ENCODE assay signal across 1 cellular context in the genomic region with DNA sequence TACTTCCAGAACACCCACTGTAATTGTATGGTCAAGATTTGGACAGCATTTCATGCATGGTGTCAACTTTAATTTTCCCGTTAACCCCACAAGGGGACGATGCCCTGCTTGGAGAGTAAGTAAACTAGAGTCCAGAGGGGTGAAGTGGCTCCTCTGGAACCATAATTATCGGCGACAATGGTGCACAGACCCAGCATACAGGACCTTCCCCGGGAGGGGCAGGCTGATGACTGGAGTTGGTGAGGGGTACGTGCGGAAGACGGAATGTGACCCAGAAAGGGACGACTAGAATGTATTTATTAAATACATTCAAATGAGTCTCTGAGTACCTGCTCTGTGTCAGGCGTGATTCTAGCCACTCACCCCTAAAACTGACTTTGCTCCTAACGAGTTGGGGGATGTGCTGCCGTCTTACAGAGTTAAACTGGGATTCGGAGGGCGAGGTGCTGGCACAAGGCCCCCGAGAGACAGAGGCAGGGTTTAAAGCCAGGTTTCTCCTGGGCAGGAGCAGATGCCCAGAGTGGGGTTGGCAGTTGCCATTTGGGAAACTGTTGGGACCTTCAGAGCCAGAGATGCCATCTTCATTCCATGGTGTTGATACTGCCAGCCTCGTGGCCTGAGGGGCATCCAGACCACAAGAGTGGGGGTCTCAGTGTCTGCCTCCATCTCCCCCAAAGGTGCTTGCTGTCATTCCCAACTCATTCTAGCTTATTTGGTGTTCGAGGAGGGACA.
TF ChIP-seq lines count a peak whose summit lies in the region.

No MANE protein-coding gene starts in this region.

TF ChIP-seq in HepG2, 621 proteins besides CTCF, POLR2A, EP300 and RAD21:
- TF ChIP-seq ZC3H4 (CRISPR knock-in tag; IDR thresholded peaks at IDR 0.05; ENCODE audit: borderline replicate concordance) (no peak), TARDBP (CRISPR knock-in tag; IDR thresholded peaks at IDR 0.05) (no peak), TCF12 (IDR thresholded peaks at IDR 0.05) (no peak), TCF12 (CRISPR knock-in tag; IDR thresholded peaks at IDR 0.05) (no peak), ATAD3A (CRISPR knock-in tag; IDR thresholded peaks at IDR 0.05) (no peak), REXO4 (CRISPR knock-in tag; IDR thresholded peaks at IDR 0.05; ENCODE audit: borderline replicate concordance) (no peak), FOXA1 (IDR thresholded peaks at IDR 0.05) (no peak), FOXA1 (CRISPR knock-in tag; IDR thresholded peaks at IDR 0.05) (no peak), ZNF614 (CRISPR knock-in tag; IDR thresholded peaks at IDR 0.05; ENCODE audit: borderline replicate concordance) (no peak), NFE2L2 (IDR thresholded peaks at IDR 0.05; ENCODE audit: low read length) (no peak)
- TF ChIP-seq, protein P1, sequence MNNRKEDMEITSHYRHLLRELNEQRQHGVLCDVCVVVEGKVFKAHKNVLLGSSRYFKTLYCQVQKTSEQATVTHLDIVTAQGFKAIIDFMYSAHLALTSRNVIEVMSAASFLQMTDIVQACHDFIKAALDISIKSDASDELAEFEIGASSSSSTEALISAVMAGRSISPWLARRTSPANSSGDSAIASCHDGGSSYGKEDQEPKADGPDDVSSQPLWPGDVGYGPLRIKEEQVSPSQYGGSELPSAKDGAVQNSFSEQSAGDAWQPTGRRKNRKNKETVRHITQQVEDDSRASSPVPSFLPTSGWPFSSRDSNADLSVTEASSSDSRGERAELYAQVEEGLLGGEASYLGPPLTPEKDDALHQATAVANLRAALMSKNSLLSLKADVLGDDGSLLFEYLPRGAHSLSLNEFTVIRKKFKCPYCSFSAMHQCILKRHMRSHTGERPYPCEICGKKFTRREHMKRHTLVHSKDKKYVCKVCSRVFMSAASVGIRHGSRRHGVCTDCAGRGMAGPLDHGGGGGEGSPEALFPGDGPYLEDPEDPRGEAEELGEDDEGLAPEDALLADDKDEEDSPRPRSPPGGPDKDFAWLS (CRISPR knock-in tag; IDR thresholded peaks at IDR 0.05; ENCODE audit: borderline replicate concordance): no peak
- TF ChIP-seq, protein P2, sequence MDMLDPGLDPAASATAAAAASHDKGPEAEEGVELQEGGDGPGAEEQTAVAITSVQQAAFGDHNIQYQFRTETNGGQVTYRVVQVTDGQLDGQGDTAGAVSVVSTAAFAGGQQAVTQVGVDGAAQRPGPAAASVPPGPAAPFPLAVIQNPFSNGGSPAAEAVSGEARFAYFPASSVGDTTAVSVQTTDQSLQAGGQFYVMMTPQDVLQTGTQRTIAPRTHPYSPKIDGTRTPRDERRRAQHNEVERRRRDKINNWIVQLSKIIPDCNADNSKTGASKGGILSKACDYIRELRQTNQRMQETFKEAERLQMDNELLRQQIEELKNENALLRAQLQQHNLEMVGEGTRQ (IDR thresholded peaks at IDR 0.05; ENCODE audit: low read depth, low read length): no peak
- TF ChIP-seq, protein P2 (CRISPR knock-in tag; IDR thresholded peaks at IDR 0.05; ENCODE audit: borderline replicate concordance): no peak
- TF ChIP-seq, protein P3, sequence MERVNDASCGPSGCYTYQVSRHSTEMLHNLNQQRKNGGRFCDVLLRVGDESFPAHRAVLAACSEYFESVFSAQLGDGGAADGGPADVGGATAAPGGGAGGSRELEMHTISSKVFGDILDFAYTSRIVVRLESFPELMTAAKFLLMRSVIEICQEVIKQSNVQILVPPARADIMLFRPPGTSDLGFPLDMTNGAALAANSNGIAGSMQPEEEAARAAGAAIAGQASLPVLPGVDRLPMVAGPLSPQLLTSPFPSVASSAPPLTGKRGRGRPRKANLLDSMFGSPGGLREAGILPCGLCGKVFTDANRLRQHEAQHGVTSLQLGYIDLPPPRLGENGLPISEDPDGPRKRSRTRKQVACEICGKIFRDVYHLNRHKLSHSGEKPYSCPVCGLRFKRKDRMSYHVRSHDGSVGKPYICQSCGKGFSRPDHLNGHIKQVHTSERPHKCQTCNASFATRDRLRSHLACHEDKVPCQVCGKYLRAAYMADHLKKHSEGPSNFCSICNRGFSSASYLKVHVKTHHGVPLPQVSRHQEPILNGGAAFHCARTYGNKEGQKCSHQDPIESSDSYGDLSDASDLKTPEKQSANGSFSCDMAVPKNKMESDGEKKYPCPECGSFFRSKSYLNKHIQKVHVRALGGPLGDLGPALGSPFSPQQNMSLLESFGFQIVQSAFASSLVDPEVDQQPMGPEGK (CRISPR knock-in tag; IDR thresholded peaks at IDR 0.05): no peak
- TF ChIP-seq, protein P4, sequence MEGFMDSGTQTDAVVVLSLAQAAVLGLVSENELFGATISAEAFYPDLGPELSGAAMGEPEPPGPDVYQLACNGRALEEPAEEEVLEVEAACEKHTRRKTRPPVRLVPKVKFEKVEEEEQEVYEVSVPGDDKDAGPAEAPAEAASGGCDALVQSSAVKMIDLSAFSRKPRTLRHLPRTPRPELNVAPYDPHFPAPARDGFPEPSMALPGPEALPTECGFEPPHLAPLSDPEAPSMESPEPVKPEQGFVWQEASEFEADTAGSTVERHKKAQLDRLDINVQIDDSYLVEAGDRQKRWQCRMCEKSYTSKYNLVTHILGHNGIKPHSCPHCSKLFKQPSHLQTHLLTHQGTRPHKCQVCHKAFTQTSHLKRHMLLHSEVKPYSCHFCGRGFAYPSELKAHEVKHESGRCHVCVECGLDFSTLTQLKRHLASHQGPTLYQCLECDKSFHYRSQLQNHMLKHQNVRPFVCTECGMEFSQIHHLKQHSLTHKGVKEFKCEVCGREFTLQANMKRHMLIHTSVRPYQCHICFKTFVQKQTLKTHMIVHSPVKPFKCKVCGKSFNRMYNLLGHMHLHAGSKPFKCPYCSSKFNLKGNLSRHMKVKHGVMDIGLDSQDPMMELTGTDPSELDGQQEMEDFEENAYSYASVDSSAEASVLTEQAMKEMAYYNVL (CRISPR knock-in tag; IDR thresholded peaks at IDR 0.05; ENCODE audit: borderline replicate concordance): no peak
TF ChIP-seq in HepG2: peak in this region for 0.
